In genomic region chr4:40763228-40763716, GRCh38 we compare ENCODE assay signal across 8 cellular contexts. TPM values are rescaled to one million over a fixed set of nuclear protein-coding genes. Genes with fewer than 3 reads are reported as not detected.
DNase-seq lines count a peak whose midpoint lies in the region; ATAC-seq and TF ChIP-seq lines count a peak whose summit lies in the region.

No MANE protein-coding gene starts in this region.

- peak; percentile 99 for ATAC-seq in GM21576 (IDR thresholded peaks at IDR 0.05; ENCODE audit: unreplicated experiment)
- no peak for ATAC-seq in PC-3

- H2AFZ ChIP-seq in PC-3 (ENCODE audit: low read length): no peak overlapping the region

- H3K27ac Mint-ChIP-seq in progenitor cell of endocrine pancreas: no peak overlapping the region

- TF ChIP-seq CTCF in GM13977 (IDR thresholded peaks at IDR 0.05; ENCODE audit: extremely low read depth, insufficient read depth, missing control alignments): no peak
- TF ChIP-seq CTCF in cardiac fibroblast (IDR thresholded peaks at IDR 0.05; ENCODE audit: low read depth, low read length): no peak
- TF ChIP-seq CTCF in PC-3 (conservative IDR thresholded peaks at IDR 0.05; ENCODE audit: low read depth, low read length): no peak
- TF ChIP-seq CTCF in progenitor cell of endocrine pancreas (IDR thresholded peaks at IDR 0.05; ENCODE audit: unreplicated experiment): no peak

- intact Hi-C loops in PC-3 (cut with micrococcal nuclease): no loop called here

- no peak overlapping the region for H3K27ac ChIP-seq in PC-3 (ENCODE audit: low read length)

- no peak overlapping the region for H3K4me3 Mint-ChIP-seq in progenitor cell of endocrine pancreas (ENCODE audit: low read depth)

- H3K4me1 ChIP-seq in PC-3 (ENCODE audit: insufficient read depth, low read length): no peaks in the 10 kb centered on the region

- H3K9ac ChIP-seq in PC-3 (ENCODE audit: low read length): no peak overlapping the region

- in situ Hi-C loops in GM13977 (cut with MboI; ENCODE audit: low pct_unique_long_range_greater_than_20kb, low sequenced_read_pairs, unreplicated experiment) (no loop called here), KBM-7 (cut with MboI; ENCODE audit: low pct_unique_long_range_greater_than_20kb, low sequenced_read_pairs) (no loop called here)

- peaks cover 3% of the 10 kb centered on the region for H3K9me3 Mint-ChIP-seq in progenitor cell of endocrine pancreas (ENCODE audit: low read depth)

- H3K79me2 ChIP-seq in PC-3 (ENCODE audit: low read length): no peaks in the 10 kb centered on the region

- peak; percentile 71 for DNase-seq in GM13977 (ENCODE audit: low spot score)
- peak; percentile 11 for DNase-seq in KBM-7
- peak; percentile 32 to 52 for DNase-seq in cardiac fibroblast (ENCODE audit: low read depth in 2 of 2)
- DNase-seq in PC-3: no peak
- DNase-seq in progenitor cell of endocrine pancreas (ENCODE audit: low spot score, unreplicated experiment): no peak
- no peak for DNase-seq in NCI-H2029 treated with DMSO at 0.1 percent for 48 hours (lab: John Stamatoyannopoulos, UW)
- DNase-seq in DMS153 treated with DMSO at 0.1 percent for 48 hours (lab: John Stamatoyannopoulos, UW; ENCODE audit: unreplicated experiment): no peak

- no peaks in the 10 kb centered on the region for H3K4me1 Mint-ChIP-seq in progenitor cell of endocrine pancreas (ENCODE audit: low read depth)

- H4K20me1 ChIP-seq in PC-3 (ENCODE audit: low read length): no peaks in the 10 kb centered on the region

- no peaks in the 10 kb centered on the region for H3F3A ChIP-seq in PC-3 (ENCODE audit: low read length, unreplicated experiment)

- POLR2A ChIA-PET in PC-3 (lab: Charles Lee; ENCODE audit: unreplicated experiment): no interaction called here

- no TSS peak for BruUV-seq in PC-3 (replicated peaks; lab: Mats Ljungman, UMichigan)

- no peaks in the 10 kb centered on the region for H3K9me3 ChIP-seq in PC-3 (ENCODE audit: low read length)

- no peaks in the 10 kb centered on the region for H3K27me3 Mint-ChIP-seq in progenitor cell of endocrine pancreas

- no peaks in the 10 kb centered on the region for H3K36me3 ChIP-seq in PC-3 (ENCODE audit: low read depth, low read length)

- H3K4me3 ChIP-seq in cardiac fibroblast (replicated peaks in 1 of 2; ENCODE audit: low read depth in 2 of 2, low read length in 2 of 2) (no peak overlapping the region), PC-3 (ENCODE audit: low read length) (no peak overlapping the region)

- peaks cover 20% of the 10 kb centered on the region for H3K36me3 Mint-ChIP-seq in progenitor cell of endocrine pancreas (ENCODE audit: insufficient read depth)

- CTCF ChIA-PET in PC-3 (lab: Charles Lee): no interaction called here

- no peaks in the 10 kb centered on the region for H3K9me2 ChIP-seq in PC-3 (replicated peaks; ENCODE audit: low read length)

- no peak overlapping the region for H3K4me2 ChIP-seq in PC-3 (ENCODE audit: low read length)

- no peaks in the 10 kb centered on the region for H3K27me3 ChIP-seq in PC-3 (ENCODE audit: low read length)

RNA-seq across cellular contexts. Expression of gene NSUN7, which starts 13.5 kb away (rescaled TPM):
- 4.2 and 6.7 TPM in 2 replicates for total RNA-seq in PC-3 (2014; rRNA removed)
- 17.5 and 20.1 TPM in 2 replicates for total RNA-seq in progenitor cell of endocrine pancreas

Comparison
In these comparisons a context has a peak if more than half of its experiments do, and no peak if none do; other contexts are left out.
1. DNase-seq: peak in GM13977 (single experiment), KBM-7 (single experiment) and cardiac fibroblast (2 of 2); none in PC-3 (single experiment), progenitor cell of endocrine pancreas (single experiment), NCI-H2029 treated with DMSO at 0.1 percent for 48 hours (single experiment) and DMS153 treated with DMSO at 0.1 percent for 48 hours (single experiment).